Comparison of ENCODE assay signal across 8 cellular contexts in the genomic region with DNA sequence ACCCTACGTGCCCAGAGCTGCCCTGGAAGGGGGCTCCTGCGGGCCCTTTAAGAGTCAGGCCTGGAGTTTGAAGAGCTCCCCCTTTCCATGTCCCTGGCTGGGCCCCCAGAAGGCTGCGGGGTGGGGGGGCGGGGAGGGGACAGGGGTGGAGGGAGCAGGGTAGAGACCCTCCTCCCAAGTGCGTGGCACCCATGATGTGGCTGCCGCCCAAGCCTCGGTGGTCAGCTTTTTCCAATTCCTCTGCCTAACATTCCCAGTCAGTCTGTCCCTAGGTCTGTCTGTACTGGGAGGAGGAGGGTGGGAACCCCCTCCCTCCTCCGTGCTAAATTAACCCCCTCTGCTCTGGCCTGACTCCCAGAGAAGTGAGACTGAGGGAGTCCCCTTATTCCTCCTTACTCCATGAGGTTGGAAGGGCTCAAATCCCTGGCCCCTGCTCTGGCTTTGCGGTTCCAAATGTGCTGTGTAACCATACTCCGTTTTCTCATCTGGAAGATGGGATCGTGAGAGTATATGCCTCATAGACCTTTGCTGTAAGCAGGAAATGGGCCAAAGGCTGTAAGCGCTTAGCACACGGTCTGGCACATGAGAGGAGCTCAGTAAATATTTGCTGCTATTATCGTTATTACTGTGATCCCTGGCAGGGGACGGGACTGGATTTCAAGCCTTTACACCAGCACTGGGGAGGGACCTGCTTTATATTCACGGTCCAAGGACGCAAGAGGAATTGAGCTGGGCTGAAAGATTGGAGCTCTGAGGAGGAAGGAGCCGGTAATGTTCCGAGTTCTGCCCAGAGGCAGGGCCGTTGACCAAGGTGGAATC. TPM values are rescaled to one million over a fixed set of nuclear protein-coding genes. Genes with fewer than 3 reads are reported as not detected.
DNase-seq lines count a peak whose midpoint lies in the region; ATAC-seq and TF ChIP-seq lines count a peak whose summit lies in the region.

No MANE protein-coding gene starts in this region.

- ATAC-seq in activated T-cell treated with anti-CD3 and anti-CD28 coated beads, Interleukin-2, amount 50 U/mL, for 4 hours: peak in 1 of 2 donors; percentile 23
- ATAC-seq in GM21381 (IDR thresholded peaks at IDR 0.05; ENCODE audit: unreplicated experiment) (no peak), GM18517 (IDR thresholded peaks at IDR 0.05; ENCODE audit: unreplicated experiment) (no peak)

- TF ChIP-seq CTCF in astrocyte of the spinal cord (IDR thresholded peaks at IDR 0.05; ENCODE audit: low read depth, low read length): no peak
- no peak for TF ChIP-seq CTCF in kidney epithelial cell (IDR thresholded peaks at IDR 0.05; ENCODE audit: insufficient read depth, low read length, poor library complexity, severe bottlenecking)
- no peak for TF ChIP-seq CTCF in tibial artery (IDR thresholded peaks at IDR 0.05)

- H3K27me3 ChIP-seq in kidney epithelial cell (ENCODE audit: control insufficient read depth, insufficient read depth, low read length): no peaks in the 10 kb centered on the region
- H3K27me3 ChIP-seq in tibial artery: no peaks in the 10 kb centered on the region

- H3K9me3 Mint-ChIP-seq in activated T-cell treated with anti-CD3 and anti-CD28 coated beads, Interleukin-2, amount 50 U/mL, for 4 hours: no peaks in the 10 kb centered on the region

- H3K4me3 ChIP-seq in astrocyte of the spinal cord (ENCODE audit: low read depth, low read length): peak overlapping the region; percentile 71
- H3K4me3 ChIP-seq in kidney epithelial cell (ENCODE audit: low read depth, low read length): peak overlapping the region; percentile 14
- peak overlapping the region; percentile 54 to 62 for H3K4me3 ChIP-seq in tibial artery

- H3K36me3 Mint-ChIP-seq in activated T-cell treated with anti-CD3 and anti-CD28 coated beads, Interleukin-2, amount 50 U/mL, for 4 hours (ENCODE audit: insufficient read depth): no peaks in the 10 kb centered on the region

- no peak for DNase-seq in activated T-cell treated with anti-CD3 and anti-CD28 coated beads, Interleukin-2, amount 50 U/mL, for 4 hours
- no peak for DNase-seq in activated T-cell treated with anti-CD3 and anti-CD28 coated beads, Interleukin-2, amount 50 U/mL, for 1 hour
- DNase-seq in astrocyte of the spinal cord (ENCODE audit: low read depth, low spot score) (peak; percentile 85), kidney epithelial cell (ENCODE audit: low read depth) (no peak), tibial artery (peak; percentile 75 to 79)
- no peak for DNase-seq in stimulated activated naive CD4-positive, alpha-beta T cell (lab: John Stamatoyannopoulos, UW)

- H3K4me1 Mint-ChIP-seq in activated T-cell treated with anti-CD3 and anti-CD28 coated beads, Interleukin-2, amount 50 U/mL, for 4 hours (ENCODE audit: low read depth): peaks cover 45% of the 10 kb centered on the region

- H3K27ac ChIP-seq in tibial artery: peak overlapping the region; percentile 83

- H3K36me3 ChIP-seq in kidney epithelial cell (ENCODE audit: control insufficient read depth, insufficient read depth, low read length) (no peaks in the 10 kb centered on the region), tibial artery (peaks cover 0 to 2% (median 0%) of the 10 kb centered on the region in 3 donors)

- H3K9me3 ChIP-seq in tibial artery: no peaks in the 10 kb centered on the region

- peaks cover 4 to 74% (median 62%) of the 10 kb centered on the region in 4 donors for H3K4me1 ChIP-seq in tibial artery

- peak overlapping the region; percentile 20 for H3K4me3 Mint-ChIP-seq in activated T-cell treated with anti-CD3 and anti-CD28 coated beads, Interleukin-2, amount 50 U/mL, for 4 hours

- intact Hi-C loops in tibial artery (cut with DNase I; ENCODE audit: low total_unique reads): loop anchor here (5.0 kb wide), 1 partner anchor 42 kb away; no protein-coding TSS in a partner anchor

- H3K27me3 Mint-ChIP-seq in activated T-cell treated with anti-CD3 and anti-CD28 coated beads, Interleukin-2, amount 50 U/mL, for 4 hours (ENCODE audit: low read depth): peaks cover 52% of the 10 kb centered on the region

- in situ Hi-C loops in astrocyte of the spinal cord (cut with HindIII; ENCODE audit: low sequenced_read_pairs): no loop called here

RNA-seq across cellular contexts. Expression of a gene that starts 0.7 kb away (rescaled TPM):
- total RNA-seq in activated T-cell treated with anti-CD3 and anti-CD28 coated beads, Interleukin-2, amount 50 U/mL, for 4 hours: under 1 TPM; 0.57 to 0.89 (median 0.61) TPM
- total RNA-seq in kidney epithelial cell: 9.2 and 10.8 TPM in 2 replicates

RNA-seq across cellular contexts. Expression of a gene that starts 59.7 kb away (rescaled TPM):
- under 1 TPM; 0.18 to 0.68 (median 0.65) TPM for total RNA-seq in activated T-cell treated with anti-CD3 and anti-CD28 coated beads, Interleukin-2, amount 50 U/mL, for 4 hours
- 1.5 and 2.6 TPM in 2 replicates for total RNA-seq in kidney epithelial cell

RNA-seq across cellular contexts. Expression of a gene that starts 59.8 kb away (rescaled TPM):
- total RNA-seq in activated T-cell treated with anti-CD3 and anti-CD28 coated beads, Interleukin-2, amount 50 U/mL, for 4 hours: 10 to 100 TPM; 67.0 to 73.9 (median 71.5) TPM
- 86.8 and 100 TPM in 2 replicates for total RNA-seq in kidney epithelial cell

Comparison
In these comparisons a context has a peak if more than half of its experiments do, and no peak if none do; other contexts are left out.
1. DNase-seq: peak in astrocyte of the spinal cord (single experiment) and tibial artery (2 of 2); none in activated T-cell treated with anti-CD3 and anti-CD28 coated beads, Interleukin-2, amount 50 U/mL, for 4 hours (single experiment), activated T-cell treated with anti-CD3 and anti-CD28 coated beads, Interleukin-2, amount 50 U/mL, for 1 hour (single experiment), kidney epithelial cell (single experiment) and stimulated activated naive CD4-positive, alpha-beta T cell (0 of 6).
2. H3K4me3 ChIP-seq: peak in every context shown above with its lines; median percentile 71 in astrocyte of the spinal cord; 58 in tibial artery; 14 in kidney epithelial cell.